ENCODE assay signal across 1 cellular context in the genomic region with DNA sequence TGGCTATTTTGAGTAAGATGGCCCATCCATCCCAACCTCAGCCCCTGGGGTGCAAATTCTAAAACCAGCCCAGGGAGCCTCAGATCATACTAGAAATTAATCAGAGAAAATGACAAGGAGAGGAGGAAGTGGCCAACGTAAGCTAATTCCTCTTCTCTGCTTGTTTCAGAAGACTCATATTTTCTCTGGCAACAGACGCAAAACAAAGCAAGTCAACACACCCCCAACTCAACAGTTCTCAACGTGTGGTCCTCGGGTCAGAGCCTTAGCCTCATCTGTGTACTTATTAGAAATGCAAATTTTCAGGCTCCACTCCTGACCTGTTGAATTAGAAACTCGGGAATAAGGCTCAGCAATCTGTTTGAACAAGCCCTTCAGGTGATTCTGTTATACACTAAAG.
TF ChIP-seq lines count a peak whose summit lies in the region.

No MANE protein-coding gene starts in this region.

TF ChIP-seq in GM12878, 131 proteins besides CTCF, POLR2A, EP300 and RAD21 (continued from another document):
- TF ChIP-seq, protein P1, sequence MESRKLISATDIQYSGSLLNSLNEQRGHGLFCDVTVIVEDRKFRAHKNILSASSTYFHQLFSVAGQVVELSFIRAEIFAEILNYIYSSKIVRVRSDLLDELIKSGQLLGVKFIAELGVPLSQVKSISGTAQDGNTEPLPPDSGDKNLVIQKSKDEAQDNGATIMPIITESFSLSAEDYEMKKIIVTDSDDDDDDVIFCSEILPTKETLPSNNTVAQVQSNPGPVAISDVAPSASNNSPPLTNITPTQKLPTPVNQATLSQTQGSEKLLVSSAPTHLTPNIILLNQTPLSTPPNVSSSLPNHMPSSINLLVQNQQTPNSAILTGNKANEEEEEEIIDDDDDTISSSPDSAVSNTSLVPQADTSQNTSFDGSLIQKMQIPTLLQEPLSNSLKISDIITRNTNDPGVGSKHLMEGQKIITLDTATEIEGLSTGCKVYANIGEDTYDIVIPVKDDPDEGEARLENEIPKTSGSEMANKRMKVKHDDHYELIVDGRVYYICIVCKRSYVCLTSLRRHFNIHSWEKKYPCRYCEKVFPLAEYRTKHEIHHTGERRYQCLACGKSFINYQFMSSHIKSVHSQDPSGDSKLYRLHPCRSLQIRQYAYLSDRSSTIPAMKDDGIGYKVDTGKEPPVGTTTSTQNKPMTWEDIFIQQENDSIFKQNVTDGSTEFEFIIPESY (IDR thresholded peaks at IDR 0.05): no peak
- TF ChIP-seq MEF2A (IDR thresholded peaks at IDR 0.05; ENCODE audit: insufficient read depth, low read depth, low read length) (no peak), ZNF384 (IDR thresholded peaks at IDR 0.05; ENCODE audit: borderline replicate concordance, low read depth, low read length) (no peak), GABPA (IDR thresholded peaks at IDR 0.05; ENCODE audit: low read depth) (no peak), TCF3 (IDR thresholded peaks at IDR 0.05; ENCODE audit: borderline replicate concordance, insufficient read depth, low read depth, low read length) (no peak), ZBTB4 (CRISPR knock-in tag; IDR thresholded peaks at IDR 0.05) (no peak), STAT1 (conservative IDR thresholded peaks at IDR 0.05) (no peak), RELA (IDR thresholded peaks at IDR 0.05; ENCODE audit: borderline replicate concordance, partially characterized antibody) (no peak), MEF2B (IDR thresholded peaks at IDR 0.05; ENCODE audit: partially characterized antibody, poor library complexity, severe bottlenecking) (no peak), KDM1A (IDR thresholded peaks at IDR 0.05; ENCODE audit: borderline replicate concordance) (no peak), HDAC6 (IDR thresholded peaks at IDR 0.05; ENCODE audit: unreplicated experiment) (no peak)
- TF ChIP-seq, protein P2, sequence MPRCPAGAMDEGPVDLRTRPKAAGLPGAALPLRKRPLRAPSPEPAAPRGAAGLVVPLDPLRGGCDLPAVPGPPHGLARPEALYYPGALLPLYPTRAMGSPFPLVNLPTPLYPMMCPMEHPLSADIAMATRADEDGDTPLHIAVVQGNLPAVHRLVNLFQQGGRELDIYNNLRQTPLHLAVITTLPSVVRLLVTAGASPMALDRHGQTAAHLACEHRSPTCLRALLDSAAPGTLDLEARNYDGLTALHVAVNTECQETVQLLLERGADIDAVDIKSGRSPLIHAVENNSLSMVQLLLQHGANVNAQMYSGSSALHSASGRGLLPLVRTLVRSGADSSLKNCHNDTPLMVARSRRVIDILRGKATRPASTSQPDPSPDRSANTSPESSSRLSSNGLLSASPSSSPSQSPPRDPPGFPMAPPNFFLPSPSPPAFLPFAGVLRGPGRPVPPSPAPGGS (IDR thresholded peaks at IDR 0.05; ENCODE audit: borderline replicate concordance, insufficient read depth, low read depth, low read length, poor library complexity, severe bottlenecking): no peak
- TF ChIP-seq, protein P3, sequence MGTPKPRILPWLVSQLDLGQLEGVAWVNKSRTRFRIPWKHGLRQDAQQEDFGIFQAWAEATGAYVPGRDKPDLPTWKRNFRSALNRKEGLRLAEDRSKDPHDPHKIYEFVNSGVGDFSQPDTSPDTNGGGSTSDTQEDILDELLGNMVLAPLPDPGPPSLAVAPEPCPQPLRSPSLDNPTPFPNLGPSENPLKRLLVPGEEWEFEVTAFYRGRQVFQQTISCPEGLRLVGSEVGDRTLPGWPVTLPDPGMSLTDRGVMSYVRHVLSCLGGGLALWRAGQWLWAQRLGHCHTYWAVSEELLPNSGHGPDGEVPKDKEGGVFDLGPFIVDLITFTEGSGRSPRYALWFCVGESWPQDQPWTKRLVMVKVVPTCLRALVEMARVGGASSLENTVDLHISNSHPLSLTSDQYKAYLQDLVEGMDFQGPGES (IDR thresholded peaks at IDR 0.05): no peak
- TF ChIP-seq, protein P4, sequence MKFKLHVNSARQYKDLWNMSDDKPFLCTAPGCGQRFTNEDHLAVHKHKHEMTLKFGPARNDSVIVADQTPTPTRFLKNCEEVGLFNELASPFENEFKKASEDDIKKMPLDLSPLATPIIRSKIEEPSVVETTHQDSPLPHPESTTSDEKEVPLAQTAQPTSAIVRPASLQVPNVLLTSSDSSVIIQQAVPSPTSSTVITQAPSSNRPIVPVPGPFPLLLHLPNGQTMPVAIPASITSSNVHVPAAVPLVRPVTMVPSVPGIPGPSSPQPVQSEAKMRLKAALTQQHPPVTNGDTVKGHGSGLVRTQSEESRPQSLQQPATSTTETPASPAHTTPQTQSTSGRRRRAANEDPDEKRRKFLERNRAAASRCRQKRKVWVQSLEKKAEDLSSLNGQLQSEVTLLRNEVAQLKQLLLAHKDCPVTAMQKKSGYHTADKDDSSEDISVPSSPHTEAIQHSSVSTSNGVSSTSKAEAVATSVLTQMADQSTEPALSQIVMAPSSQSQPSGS (IDR thresholded peaks at IDR 0.05; ENCODE audit: low read length): no peak
